Comparison of ENCODE assay signal across 1 cellular context in genomic region chr2:70141754-70142589, GRCh38.
TF ChIP-seq lines count a peak whose summit lies in the region.

No MANE protein-coding gene starts in this region.

TF ChIP-seq in K562, 482 proteins besides CTCF, POLR2A, EP300 and RAD21 (continues in another document):
- TF ChIP-seq PPARD (CRISPR knock-in tag; IDR thresholded peaks at IDR 0.05): no peak
- peak; percentile 29; the same call in 1 of the 2 replicates for TF ChIP-seq NFIC (IDR thresholded peaks at IDR 0.05)
- TF ChIP-seq SRSF3 (IDR thresholded peaks at IDR 0.05; ENCODE audit: insufficient read depth, low read length): no peak
- TF ChIP-seq FOXK2 (conservative IDR thresholded peaks at IDR 0.05 in 1 of 2, IDR thresholded peaks at IDR 0.05 in 1 of 2; ENCODE audit: low read depth in 2 of 2): no peak
- TF ChIP-seq HNRNPLL (IDR thresholded peaks at IDR 0.05; ENCODE audit: low read depth, low read length, poor library complexity, severe bottlenecking): peak; percentile 3
- no peak for TF ChIP-seq POU5F1 (IDR thresholded peaks at IDR 0.05; ENCODE audit: borderline replicate concordance, low read depth, low read length, partially characterized antibody)
- no peak for TF ChIP-seq ZC3H8 (IDR thresholded peaks at IDR 0.05)
- no peak for TF ChIP-seq ZNF586 (CRISPR knock-in tag; conservative IDR thresholded peaks at IDR 0.05)
- no peak for TF ChIP-seq ZNF512 (tag; IDR thresholded peaks at IDR 0.05)
- peak; percentile 77; the same call in 1 of the 2 replicates for TF ChIP-seq AFF4 (CRISPR knock-in tag; IDR thresholded peaks at IDR 0.05)
- no peak for TF ChIP-seq CREBBP (IDR thresholded peaks at IDR 0.05; ENCODE audit: low read depth, low read length)
- peak; percentile 43 for TF ChIP-seq ZNF197 (CRISPR knock-in tag; IDR thresholded peaks at IDR 0.05; ENCODE audit: low read depth)
- TF ChIP-seq KDM5B (IDR thresholded peaks at IDR 0.05; ENCODE audit: insufficient replicate concordance, low read depth, low read length): peak; percentile 56
- peak; percentile 78; the same call in 1 of the 2 replicates for TF ChIP-seq HIVEP1 (CRISPR knock-in tag; IDR thresholded peaks at IDR 0.05)
- no peak for TF ChIP-seq ZNF551 (CRISPR knock-in tag; IDR thresholded peaks at IDR 0.05)
- peak; percentile 22; the same call in 1 of the 2 replicates for TF ChIP-seq ZNF175 (CRISPR knock-in tag; IDR thresholded peaks at IDR 0.05; ENCODE audit: low read depth)
- no peak for TF ChIP-seq TCF15 (CRISPR knock-in tag; IDR thresholded peaks at IDR 0.05)
- no peak for TF ChIP-seq RCOR1 (IDR thresholded peaks at IDR 0.05; ENCODE audit: borderline replicate concordance in 1 of 2, low read depth in 2 of 2, low read length in 2 of 2)
- TF ChIP-seq NEUROD1 (IDR thresholded peaks at IDR 0.05; ENCODE audit: borderline replicate concordance, low read depth, low read length, partially characterized antibody): no peak
- no peak for TF ChIP-seq JUNB (CRISPR knock-in tag; conservative IDR thresholded peaks at IDR 0.05)
- TF ChIP-seq ELF4 (CRISPR knock-in tag; IDR thresholded peaks at IDR 0.05): no peak
- TF ChIP-seq ZBTB2 (IDR thresholded peaks at IDR 0.05): no peak
- TF ChIP-seq CREB3 (tag; conservative IDR thresholded peaks at IDR 0.05; ENCODE audit: low read depth): 0 out of 2 replicates have a peak, but pooled peaks have one; percentile 3
- TF ChIP-seq BRCA1 (IDR thresholded peaks at IDR 0.05): no peak
- no peak for TF ChIP-seq BRCA1 (CRISPR knock-in tag; IDR thresholded peaks at IDR 0.05)
- TF ChIP-seq THRB (CRISPR knock-in tag; conservative IDR thresholded peaks at IDR 0.05): no peak
- no peak for TF ChIP-seq CBX2 (IDR thresholded peaks at IDR 0.05; ENCODE audit: insufficient read depth, low read length, poor library complexity, severe bottlenecking)
- no peak for TF ChIP-seq RHOXF2B (CRISPR knock-in tag; conservative IDR thresholded peaks at IDR 0.05)
- TF ChIP-seq STAT5A (IDR thresholded peaks at IDR 0.05; ENCODE audit: borderline replicate concordance, low read length): no peak
- TF ChIP-seq ZNF143 (CRISPR knock-in tag; IDR thresholded peaks at IDR 0.05): no peak
- no peak for TF ChIP-seq RAD51 (IDR thresholded peaks at IDR 0.05; ENCODE audit: borderline replicate concordance, low read depth)
- no peak for TF ChIP-seq SREBF1 (IDR thresholded peaks at IDR 0.05; ENCODE audit: borderline replicate concordance, low read depth, low read length)
- TF ChIP-seq ID3 (CRISPR knock-in tag; IDR thresholded peaks at IDR 0.05): no peak
- no peak for TF ChIP-seq ID3 (tag; IDR thresholded peaks at IDR 0.05)
- no peak for TF ChIP-seq SAFB2 (IDR thresholded peaks at IDR 0.05; ENCODE audit: borderline replicate concordance, low read depth, low read length, severe bottlenecking)
- TF ChIP-seq ZNF785 (CRISPR knock-in tag; IDR thresholded peaks at IDR 0.05): no peak
- no peak for TF ChIP-seq NCOA6 (IDR thresholded peaks at IDR 0.05)
- TF ChIP-seq ZBED1 (IDR thresholded peaks at IDR 0.05): no peak
- no peak for TF ChIP-seq RBM15 (IDR thresholded peaks at IDR 0.05; ENCODE audit: insufficient read depth, low read length)
- no peak for TF ChIP-seq SOX6 (IDR thresholded peaks at IDR 0.05)
- TF ChIP-seq ZFP91 (CRISPR knock-in tag; IDR thresholded peaks at IDR 0.05): no peak
- TF ChIP-seq ARID2 (IDR thresholded peaks at IDR 0.05): no peak
- TF ChIP-seq ZNF239 (CRISPR knock-in tag; IDR thresholded peaks at IDR 0.05): peak; percentile 33
- no peak for TF ChIP-seq CREB3L1 (IDR thresholded peaks at IDR 0.05; ENCODE audit: borderline replicate concordance, low read depth)
- no peak for TF ChIP-seq HINFP (tag; conservative IDR thresholded peaks at IDR 0.05; ENCODE audit: low read depth)
- TF ChIP-seq SMARCE1 (IDR thresholded peaks at IDR 0.05): peak; percentile 29; the same call in 1 of the 2 replicates
- TF ChIP-seq FOSL1 (tag; conservative IDR thresholded peaks at IDR 0.05): no peak
- no peak for TF ChIP-seq HCFC1 (IDR thresholded peaks at IDR 0.05; ENCODE audit: low read depth, low read length)
- no peak for TF ChIP-seq HLTF (IDR thresholded peaks at IDR 0.05)
- TF ChIP-seq HNRNPK (IDR thresholded peaks at IDR 0.05; ENCODE audit: low read depth, low read length, poor library complexity, severe bottlenecking): peak; percentile 99
- TF ChIP-seq UBTF (IDR thresholded peaks at IDR 0.05; ENCODE audit: borderline replicate concordance in 1 of 2, low read depth in 2 of 2, low read length in 2 of 2): peak in 1 of 2 experiments; percentile 50; a peak in 1 of 4 replicates
- TF ChIP-seq KLF13 (tag; IDR thresholded peaks at IDR 0.05; ENCODE audit: borderline replicate concordance, low read depth): 0 out of 2 replicates have a peak, but pooled peaks have one; percentile 22
